In the genomic region with DNA sequence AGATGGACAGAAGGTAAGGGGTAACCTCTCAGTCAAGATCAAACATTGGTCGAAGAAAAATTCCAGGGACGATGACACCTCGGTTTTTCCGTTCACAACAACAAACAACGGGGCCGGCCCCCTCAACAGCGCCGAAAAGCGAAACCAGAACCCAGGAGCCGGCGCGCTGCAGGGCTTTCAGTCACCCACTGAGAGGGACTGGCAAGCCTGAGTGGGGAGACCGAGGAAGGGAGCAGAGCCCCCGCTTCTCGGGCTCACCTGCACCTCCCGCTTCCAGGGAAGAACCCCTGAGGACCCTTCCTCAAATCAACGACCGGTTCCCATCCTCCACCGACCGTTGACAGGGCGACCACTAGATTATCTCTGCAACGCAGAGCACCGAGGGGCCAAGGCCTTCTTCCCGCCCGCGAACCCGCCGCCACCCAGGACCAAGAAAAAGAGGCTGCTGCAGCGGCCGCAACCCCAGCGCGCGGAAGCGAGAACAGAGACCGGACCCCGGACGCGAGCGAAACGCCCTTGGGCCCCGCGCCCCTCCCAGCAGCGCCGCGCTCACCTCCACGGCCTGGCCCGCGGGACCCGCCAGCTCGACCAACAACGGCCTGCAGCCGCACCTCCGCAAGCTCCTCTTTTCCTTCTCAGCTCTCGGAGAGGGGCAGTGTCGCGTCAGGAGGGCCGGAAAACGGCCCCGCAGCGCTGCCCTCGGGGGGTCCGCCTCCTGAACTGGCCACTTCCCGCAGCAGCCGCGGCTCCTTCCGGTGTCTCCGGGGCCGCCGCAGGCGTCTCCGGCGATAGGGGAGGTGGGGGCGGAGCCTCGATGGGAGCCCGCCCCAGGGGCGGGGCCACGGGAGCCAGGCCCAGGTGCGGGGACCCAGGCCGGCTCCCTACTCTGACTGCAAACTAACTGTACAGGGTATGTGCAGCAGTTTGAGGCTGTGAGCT, we compare ENCODE assay signal across 7 cellular contexts. TPM values are rescaled to one million over a fixed set of nuclear protein-coding genes. Genes with fewer than 3 reads are reported as not detected.
DNase-seq lines count a peak whose midpoint lies in the region; ATAC-seq, FAIRE-seq and TF ChIP-seq lines count a peak whose summit lies in the region.

A gene (minus strand): TSS at position 763 of the 939 bp plus-strand sequence. CDS start 18,155 bp downstream, outside the sequence.

- TF ChIP-seq CTCF in astrocyte (IDR thresholded peaks at IDR 0.05; ENCODE audit: insufficient read depth, low read depth, low read length), result no peak
- TF ChIP-seq CTCF in hepatocyte (IDR thresholded peaks at IDR 0.05; ENCODE audit: poor library complexity), result peak; percentile 8
- no peak for TF ChIP-seq CTCF in retinal pigment epithelial cell (conservative IDR thresholded peaks at IDR 0.05; ENCODE audit: low read depth, low read length)

- no peaks in the 10 kb centered on the region for H3K9me2 ChIP-seq in hepatocyte (replicated peaks; ENCODE audit: insufficient read depth)

- H3K36me3 Mint-ChIP-seq in astrocyte (ENCODE audit: low read depth, unreplicated experiment), result no peaks in the 10 kb centered on the region

- peak within 1 kb of the TSS; percentile 82 for H3K4me3 ChIP-seq in astrocyte (ENCODE audit: insufficient read depth, low read depth, low read length)
- peak within 1 kb of the TSS; percentile 74 for H3K4me3 ChIP-seq in hepatocyte
- H3K4me3 ChIP-seq in retinal pigment epithelial cell (ENCODE audit: low read length), result peak within 1 kb of the TSS; percentile 90

- H3K4me3 Mint-ChIP-seq in astrocyte (ENCODE audit: unreplicated experiment), result peak within 1 kb of the TSS; percentile 97

- WGBS in hepatocyte (ENCODE audit: low lambda C conversion rate, missing lambda C conversion rate), result under 1% methylated on average over 71 of the region's 79 CpGs

- peak; percentile 53 for DNase-seq in NCI-H1694 treated with DMSO at 0.1 percent for 48 hours (lab: John Stamatoyannopoulos, UW)
- DNase-seq in T-helper 9 cell, result peak; percentile 89
- peak; percentile 51 for DNase-seq in astrocyte (ENCODE audit: low read depth)
- peak; percentile 93 for DNase-seq in hepatocyte (ENCODE audit: low spot score)
- no peak for DNase-seq in retinal pigment epithelial cell (ENCODE audit: low read depth)

- H3K79me2 ChIP-seq in astrocyte (ENCODE audit: insufficient read depth, low read length) (peaks cover 52% of the 10 kb centered on the region), hepatocyte (peaks cover 50% of the 10 kb centered on the region)

- H3K27ac Mint-ChIP-seq in astrocyte (ENCODE audit: unreplicated experiment), result peak within 1 kb of the TSS; percentile 89

- H3K27ac ChIP-seq in astrocyte (ENCODE audit: low read depth, low read length) (peak within 1 kb of the TSS; percentile 78), hepatocyte (peak within 1 kb of the TSS; percentile 96)

- H3K9me3 ChIP-seq in astrocyte (ENCODE audit: insufficient read depth, low read depth, low read length) (no peaks in the 10 kb centered on the region), hepatocyte (ENCODE audit: low read depth) (no peaks in the 10 kb centered on the region)

- no peaks in the 10 kb centered on the region for H3K4me1 ChIP-seq in astrocyte (ENCODE audit: insufficient read depth, low read length)
- H3K4me1 ChIP-seq in hepatocyte (ENCODE audit: insufficient read depth), result peaks cover 12% of the 10 kb centered on the region

- H3K36me3 ChIP-seq in astrocyte (ENCODE audit: insufficient read depth, low read length), result no peaks in the 10 kb centered on the region
- no peaks in the 10 kb centered on the region for H3K36me3 ChIP-seq in hepatocyte (replicated peaks; ENCODE audit: insufficient read depth, low read depth)

- H4K20me1 ChIP-seq in astrocyte (ENCODE audit: insufficient read depth, low read length) (peaks cover 37% of the 10 kb centered on the region), hepatocyte (ENCODE audit: insufficient read depth, poor library complexity, severe bottlenecking) (peaks cover 34% of the 10 kb centered on the region)

- peak within 1 kb of the TSS; percentile 89 for H3K9ac ChIP-seq in astrocyte (ENCODE audit: low read length)

- FAIRE-seq in astrocyte (lab: Jason Lieb, UNC), result no peak

- H3K4me2 ChIP-seq in astrocyte (ENCODE audit: low read length), result peak within 1 kb of the TSS; percentile 95
- H3K4me2 ChIP-seq in hepatocyte, result peak within 1 kb of the TSS; percentile 70

- no peaks in the 10 kb centered on the region for H3K27me3 Mint-ChIP-seq in astrocyte (ENCODE audit: low read depth, unreplicated experiment)

- peaks cover 12% of the 10 kb centered on the region for H3K4me1 Mint-ChIP-seq in astrocyte (ENCODE audit: low read depth, unreplicated experiment)

- H3K9me3 Mint-ChIP-seq in astrocyte (ENCODE audit: unreplicated experiment), result no peaks in the 10 kb centered on the region

- peak within 1 kb of the TSS; percentile 91 for H2AFZ ChIP-seq in astrocyte (ENCODE audit: low read depth, low read length)
- H2AFZ ChIP-seq in hepatocyte, result peak within 1 kb of the TSS; percentile 72

- H3K27me3 ChIP-seq in astrocyte (ENCODE audit: insufficient read depth, low read length) (no peaks in the 10 kb centered on the region), hepatocyte (no peaks in the 10 kb centered on the region)

- peak; percentile 93 for ATAC-seq in GM18502 (IDR thresholded peaks at IDR 0.05; ENCODE audit: poor library complexity, unreplicated experiment)
- peak; percentile 90 for ATAC-seq in HG02870 (IDR thresholded peaks at IDR 0.05; ENCODE audit: unreplicated experiment)

RNA-seq across cellular contexts. Expression of the gene that starts here (rescaled TPM):
- total RNA-seq in astrocyte (41.6 and 46.4 TPM in 2 replicates), hepatocyte (68.0 and 81.5 TPM in 2 replicates)
- 36.3 and 37.2 TPM in 2 replicates for polyA plus RNA-seq in hepatocyte
